In the genomic region with DNA sequence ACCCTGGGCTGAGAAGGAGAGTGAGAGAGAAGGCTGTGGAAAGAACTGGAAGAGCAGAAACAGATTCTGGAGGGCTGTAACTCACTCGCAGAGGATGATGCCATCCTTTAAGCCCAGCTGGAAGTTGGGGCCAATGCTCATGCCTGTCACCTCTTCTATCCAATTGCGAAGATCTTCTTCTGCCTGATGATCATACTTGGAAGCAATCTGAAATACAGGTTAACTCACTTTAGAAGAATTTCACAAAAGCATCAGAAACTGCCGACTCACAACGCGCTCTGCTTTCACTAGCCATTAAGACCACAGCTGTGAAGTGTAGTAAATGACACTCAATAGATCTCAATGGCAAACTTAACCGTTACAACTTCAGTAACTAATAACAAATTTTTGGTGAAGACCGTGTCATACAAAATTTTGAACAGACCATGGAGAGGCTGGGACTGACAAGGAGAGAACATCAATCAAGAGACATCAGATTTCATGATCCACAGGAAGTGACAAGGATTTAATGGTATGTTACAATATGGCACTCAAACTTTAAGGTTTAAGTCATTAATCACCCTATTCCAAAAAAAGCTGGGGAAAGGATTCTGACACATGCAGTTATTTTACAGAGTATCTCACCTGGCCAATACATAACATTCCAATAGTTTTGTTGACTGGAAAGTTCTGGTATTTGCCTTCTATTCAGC, we compare ENCODE assay signal across 16 cellular contexts. TPM values are rescaled to one million over a fixed set of nuclear protein-coding genes. Genes with fewer than 3 reads are reported as not detected.
DNase-seq lines count a peak whose midpoint lies in the region; TF ChIP-seq lines count a peak whose summit lies in the region.
"Had no signal": no experiment of that assay in that cellular context is flagged by ENCODE, and none has a peak within 500 bp of the region (broad histone marks: within the 10 kb centered on the region; RNA-seq: fewer than 3 reads in every experiment).

No MANE protein-coding gene starts in this region.

- no peaks in the 10 kb centered on the region for H3K79me1 ChIP-seq in mesenchymal stem cell (replicated peaks; ENCODE audit: low read length, poor library complexity, severe bottlenecking)

- WGBS in mesenchymal stem cell, result 64% methylated on average over 7 of the region's 7 CpGs
- WGBS in transverse colon (ENCODE audit: low coverage in 1 of 2), 2 donors, result 84 to 87% methylated on average over 5 to 7 of the region's 7 CpGs

- no peak overlapping the region for H2BK12ac ChIP-seq in mesenchymal stem cell (ENCODE audit: low read length in 2 of 2)

- H3K36me3 ChIP-seq in mesenchymal stem cell (ENCODE audit: control insufficient read depth in 1 of 2, insufficient read depth in 2 of 2, low read depth in 1 of 2, low read length in 2 of 2), result peaks cover 8 to 58% of the 10 kb centered on the region in 2 experiments
- H3K36me3 ChIP-seq in transverse colon, result peaks cover 0 to 10% (median 2%) of the 10 kb centered on the region in 4 donors

- no peak overlapping the region for H2BK15ac ChIP-seq in mesenchymal stem cell (ENCODE audit: low read depth, poor library complexity, severe bottlenecking)

- no peak overlapping the region for H2BK5ac ChIP-seq in mesenchymal stem cell (ENCODE audit: low read depth, low read length, poor library complexity, severe bottlenecking)

- in situ Hi-C loops in transverse colon (cut with MboI; ENCODE audit: low pct_ligation_motif_present in 1 of 4, low pct_unique_long_range_greater_than_20kb in 1 of 4, low sequenced_read_pairs in 3 of 4), result no loop called here

- H3K9me3 ChIP-seq in mesenchymal stem cell (ENCODE audit: control insufficient read depth, low read length) (no peaks in the 10 kb centered on the region), transverse colon (no peaks in the 10 kb centered on the region)

- H4K91ac ChIP-seq in mesenchymal stem cell (ENCODE audit: low read length), result no peak overlapping the region

- peaks cover 6% of the 10 kb centered on the region for H3K4me1 ChIP-seq in mesenchymal stem cell (ENCODE audit: control insufficient read depth, insufficient read depth, low read depth, low read length)
- H3K4me1 ChIP-seq in transverse colon, result peaks cover 0 to 39% (median 5%) of the 10 kb centered on the region in 4 donors

- H3K27me3 ChIP-seq in mesenchymal stem cell (ENCODE audit: control insufficient read depth in 1 of 2, insufficient read depth in 1 of 2, low read length in 2 of 2) (no peaks in the 10 kb centered on the region), transverse colon (no peaks in the 10 kb centered on the region)
- H3K27me3 ChIP-seq: brain microvascular endothelial cell had no signal

- H3K23ac ChIP-seq in mesenchymal stem cell (ENCODE audit: low read length in 2 of 2), result no peak overlapping the region

- H3K4me2 ChIP-seq in mesenchymal stem cell (ENCODE audit: low read length, poor library complexity, severe bottlenecking), result no peak overlapping the region

- H2BK120ac ChIP-seq in mesenchymal stem cell (ENCODE audit: low read depth, low read length), result no peak overlapping the region

- no peak overlapping the region for H3K18ac ChIP-seq in mesenchymal stem cell (ENCODE audit: low read depth in 1 of 2, low read length in 2 of 2)

- TF ChIP-seq EP300 in transverse colon (IDR thresholded peaks at IDR 0.05; ENCODE audit: low read depth), result no peak

- no peak for TF ChIP-seq CTCF in transverse colon (IDR thresholded peaks at IDR 0.05)

- no peak overlapping the region for H2AFZ ChIP-seq in mesenchymal stem cell (ENCODE audit: low read depth, low read length)

- no peak overlapping the region for H3K4me3 ChIP-seq in mesenchymal stem cell (ENCODE audit: insufficient read depth in 1 of 2, low read depth in 1 of 2, low read length in 2 of 2)
- H3K4me3 ChIP-seq in transverse colon, result no peak overlapping the region

- no peak overlapping the region for H2AK5ac ChIP-seq in mesenchymal stem cell (ENCODE audit: low read length, severe bottlenecking)

- intact Hi-C loops in transverse colon (cut with DNase I; ENCODE audit: low total_unique reads), result no loop called here

- H4K8ac ChIP-seq in mesenchymal stem cell (ENCODE audit: low read length), result no peak overlapping the region

- H3K9ac ChIP-seq in mesenchymal stem cell (ENCODE audit: low read length), result no peak overlapping the region

- DNase-seq in DMS53 (lab: John Stamatoyannopoulos, UW) (peak; percentile 39), DMS53 treated with DMSO at 0.1 percent for 48 hours (lab: John Stamatoyannopoulos, UW; ENCODE audit: unreplicated experiment) (no peak), amniotic epithelial cell (ENCODE audit: low read depth) (peak; percentile 57), mesenchymal stem cell (peak; percentile 45), transverse colon (no peak), DMS 273 treated with DMSO at 0.1 percent for 48 hours (lab: John Stamatoyannopoulos, UW) (no peak), pons (ENCODE audit: low spot score) (no peak)
- no peak for DNase-seq in activated T-cell treated with anti-CD3 and anti-CD28 coated beads, Interleukin-2, amount 50 U/mL, for 48 hours
- DNase-seq: activated gamma-delta T cell treated with Interleukin-2 at 50 U/mL for 16 hours; brain microvascular endothelial cell; effector CD4-positive, alpha-beta T cell; foreskin fibroblast; NCI-H2171 treated with DMSO at 0.1 percent for 48 hours; stimulated activated naive CD8-positive, alpha-beta T cell treated with anti-CD3 and anti-CD28 coated beads, Interleukin-15, Interleukin-2, amounts not matched to agents 100 U/mL and 50 U/mL, for 24 hours had no signal

- H3K4ac ChIP-seq in mesenchymal stem cell (ENCODE audit: low read depth in 1 of 2, low read length in 2 of 2), result no peak overlapping the region

- TF ChIP-seq POLR2A in transverse colon (IDR thresholded peaks at IDR 0.05), result no peak

- H3K27ac ChIP-seq in mesenchymal stem cell (ENCODE audit: low read length, poor library complexity, severe bottlenecking), result no peak overlapping the region
- H3K27ac ChIP-seq in transverse colon, result peak overlapping the region; percentile 8 to 54 (median 32)
- H3K27ac ChIP-seq: 22Rv1, brain microvascular endothelial cell, VCaP had no signal

- no peak overlapping the region for H3K14ac ChIP-seq in mesenchymal stem cell (ENCODE audit: low read length in 2 of 2)

RNA-seq across cellular contexts. Expression of a gene that starts 23.4 kb away (rescaled TPM):
- polyA plus RNA-seq in mesenchymal stem cell (2013, experiment 1 of 2), result 226 TPM
- polyA plus RNA-seq in mesenchymal stem cell (2013, experiment 2 of 2), result 232 TPM
- total RNA-seq in transverse colon, result 10 to 100 TPM; 22.4 to 96.2 (median 59.7) TPM

Comparison
In these comparisons a context has a peak if more than half of its experiments do, and no peak if none do; other contexts are left out.
1. DNase-seq: peak in DMS53 (single experiment), amniotic epithelial cell (single experiment) and mesenchymal stem cell (single experiment); none in DMS53 treated with DMSO at 0.1 percent for 48 hours (single experiment), transverse colon (single experiment), activated T-cell treated with anti-CD3 and anti-CD28 coated beads, Interleukin-2, amount 50 U/mL, for 48 hours (0 of 2), DMS 273 treated with DMSO at 0.1 percent for 48 hours (single experiment) and pons (single experiment).